Comparison of ENCODE assay signal across 7 cellular contexts in genomic region chr22:20239063-20239950, GRCh38. TPM values are rescaled to one million over a fixed set of nuclear protein-coding genes. Genes with fewer than 3 reads are reported as not detected.
DNase-seq lines count a peak whose midpoint lies in the region; ATAC-seq, FAIRE-seq and TF ChIP-seq lines count a peak whose summit lies in the region.

No MANE protein-coding gene starts in this region.

- 37 to 48% methylated on average over 35 of the region's 35 CpGs for WGBS in heart right ventricle, 2 donors
- WGBS in small intestine, 3 donors = 50 to 53% (median 51%) methylated on average over 33 to 35 of the region's 35 CpGs

- H3K36me3 ChIP-seq in WERI-Rb-1 (peaks cover 25% of the 10 kb centered on the region), heart right ventricle (no peaks in the 10 kb centered on the region), small intestine (ENCODE audit: control insufficient read depth in 2 of 2, insufficient read depth in 2 of 2, low read length in 2 of 2) (no peaks in the 10 kb centered on the region)

- H3K27ac ChIP-seq in WERI-Rb-1 (peak overlapping the region; percentile 96), heart right ventricle (peak overlapping the region; percentile 35 to 91 (median 80)), small intestine (ENCODE audit: low read depth in 1 of 2, low read length in 1 of 2) (peak overlapping the region; percentile 33 to 61)

- H3K27ac Mint-ChIP-seq in HFFc6 = no peak overlapping the region

- POLR2A ChIA-PET in GM10248 (lab: Yijun Ruan, JAX) = no interaction called here

- no peaks in the 10 kb centered on the region for H3K27me3 ChIP-seq in WERI-Rb-1 (ENCODE audit: insufficient read depth, low read depth, severe bottlenecking)
- H3K27me3 ChIP-seq in heart right ventricle = no peaks in the 10 kb centered on the region
- no peaks in the 10 kb centered on the region for H3K27me3 ChIP-seq in small intestine (ENCODE audit: control insufficient read depth in 2 of 2, insufficient read depth in 2 of 2, low read length in 2 of 2)

- CTCF ChIA-PET in GM10248 (lab: Yijun Ruan, JAX) = interaction anchor here (0.9 to 2.8 kb wide), 13 partner anchors 8 to 268 kb away, joined by 3 to 19 read pairs (median 3); no protein-coding TSS in a partner anchor

- H3K36me3 Mint-ChIP-seq in HFFc6 (ENCODE audit: low read depth) = no peaks in the 10 kb centered on the region

- FAIRE-seq in small intestine (lab: Jason Lieb, UNC) = no peak

- no peak for TF ChIP-seq CTCF in GM10248 (IDR thresholded peaks at IDR 0.05; ENCODE audit: control extremely low read depth, extremely low read depth, low read depth, missing control alignments)
- peak; percentile 23; the same call in 1 of the 2 replicates for TF ChIP-seq CTCF in WERI-Rb-1 (IDR thresholded peaks at IDR 0.05; ENCODE audit: low read depth, low read length)
- TF ChIP-seq CTCF in heart right ventricle (IDR thresholded peaks at IDR 0.05) = no peak
- TF ChIP-seq CTCF in HFFc6 (IDR thresholded peaks at IDR 0.05) = no peak

- intact Hi-C loops in heart right ventricle (cut with DNase I) = loop anchor here in 1 of 10 donors (5.0 kb wide), 1 partner anchor 62 kb away; no protein-coding TSS in a partner anchor

- ATAC-seq in heart right ventricle = peak; percentile 42 to 83 (median 63)
- ATAC-seq in HG03457 (IDR thresholded peaks at IDR 0.05; ENCODE audit: unreplicated experiment) = no peak

- peaks cover 41 to 64% (median 51%) of the 10 kb centered on the region in 9 donors for H3K4me1 ChIP-seq in heart right ventricle
- H3K4me1 ChIP-seq in small intestine (ENCODE audit: control insufficient read depth in 2 of 2, insufficient read depth in 1 of 2, low read depth in 1 of 2, low read length in 1 of 2) = no peaks in the 10 kb centered on the region

- H3K4me3 ChIP-seq in WERI-Rb-1 (ENCODE audit: low read depth, low read length) = no peak overlapping the region; the same call in 1 of the 2 replicates
- peak overlapping the region in 7 of 10 donors; percentile 3 to 33 (median 30) for H3K4me3 ChIP-seq in heart right ventricle
- no peak overlapping the region for H3K4me3 ChIP-seq in small intestine (ENCODE audit: low read depth in 1 of 2, low read length in 2 of 2)

- no peak overlapping the region for H3K4me3 Mint-ChIP-seq in HFFc6

- peaks cover 8% of the 10 kb centered on the region; the same call in 1 of the 2 replicates for H3K4me1 Mint-ChIP-seq in HFFc6 (ENCODE audit: low read depth)

- DNase-seq in GM10248 (ENCODE audit: extremely low spot score) (peak; percentile 63), WERI-Rb-1 (peak; percentile 71), heart right ventricle (peak; percentile 59 to 68), small intestine (no peak), HFFc6 (no peak), CD1c-positive myeloid dendritic cell (ENCODE audit: extremely low spot score) (no peak)

- no peaks in the 10 kb centered on the region for H3K9me3 ChIP-seq in WERI-Rb-1 (ENCODE audit: severe bottlenecking)
- H3K9me3 ChIP-seq in heart right ventricle = no peaks in the 10 kb centered on the region
- no peaks in the 10 kb centered on the region for H3K9me3 ChIP-seq in small intestine (ENCODE audit: control insufficient read depth, low read depth)

- H3K27me3 Mint-ChIP-seq in HFFc6 (ENCODE audit: insufficient read depth) = peaks cover 8% of the 10 kb centered on the region

- no peaks in the 10 kb centered on the region for H3K9me3 Mint-ChIP-seq in HFFc6

RNA-seq across cellular contexts. Expression of gene RTN4R, which starts 28.8 kb away (rescaled TPM):
- total RNA-seq in heart right ventricle = 1 to 10 TPM in 5 of 10 donors, under 1 TPM in 5; 0.56 to 2.5 (median 0.93) TPM
- polyA plus RNA-seq in heart right ventricle (1 to 10 TPM in 1 of 2 donors, under 1 TPM in 1; 0.59 to 1.5 TPM), small intestine (1 to 10 TPM; 2.9 to 4.4 (median 4.3) TPM)
- total RNA-seq in HFFc6 (2021; fragmentation: NEBNext Ultra II Directional; extraction: Animal tissue kit (Norgen Biotek cat#: 25700)) = under 1 TPM; 0.14 to 0.85 (median 0.35) TPM

Comparison
In these comparisons a context has a peak if more than half of its experiments do, and no peak if none do; other contexts are left out.
1. DNase-seq: peak in GM10248 (single experiment), WERI-Rb-1 (single experiment) and heart right ventricle (2 of 2); none in small intestine (single experiment), HFFc6 (single experiment) and CD1c-positive myeloid dendritic cell (single experiment).
2. H3K4me3 ChIP-seq: peak in heart right ventricle (7 of 10); none in WERI-Rb-1 (single experiment) and small intestine (0 of 2).
3. Peak in every context shown above with its lines, with median percentiles within 50 percentile points of each other: H3K27ac ChIP-seq.